In genomic region chr1:12296623-12297022, GRCh38 we compare ENCODE assay signal across 9 cellular contexts.
DNase-seq lines count a peak whose midpoint lies in the region; ATAC-seq and TF ChIP-seq lines count a peak whose summit lies in the region.
"Had no signal": no experiment of that assay in that cellular context is flagged by ENCODE, and none has a peak within 500 bp of the region (broad histone marks: within the 10 kb centered on the region; RNA-seq: fewer than 3 reads in every experiment).

No MANE protein-coding gene starts in this region.

- no peaks in the 10 kb centered on the region for H3K27me3 Mint-ChIP-seq in activated naive CD8-positive, alpha-beta T cell treated with anti-CD3 and anti-CD28 coated beads, Interleukin-2, amount 50 U/mL, for 24 hours

- peaks cover 0 to 90% of the 10 kb centered on the region in 2 donors for H3K36me3 ChIP-seq in left lung
- peaks cover 64% of the 10 kb centered on the region for H3K36me3 ChIP-seq in right atrium auricular region

- intact Hi-C loops in left lung (cut with DNase I): no loop called here
- intact Hi-C loops in left cardiac atrium (cut with DNase I): no loop called here

- DNase-seq in activated naive CD8-positive, alpha-beta T cell treated with anti-CD3 and anti-CD28 coated beads, Interleukin-2, amount 50 U/mL, for 24 hours: no peak
- DNase-seq in non-pigmented ciliary epithelial cell (ENCODE audit: low read depth) (peak; percentile 83), left lung (no peak), left cardiac atrium (no peak), right atrium auricular region (ENCODE audit: low spot score) (no peak)
- DNase-seq: NCI-H1694 treated with DMSO at 0.1 percent for 48 hours had no signal

- no peak for TF ChIP-seq CTCF in left lung (IDR thresholded peaks at IDR 0.05)
- no peak for TF ChIP-seq CTCF in right atrium auricular region (IDR thresholded peaks at IDR 0.05)

- ATAC-seq in GM18517 (IDR thresholded peaks at IDR 0.05; ENCODE audit: unreplicated experiment) (peak; percentile 60), HG03135 (IDR thresholded peaks at IDR 0.05; ENCODE audit: unreplicated experiment) (peak; percentile 52), GM18520 (IDR thresholded peaks at IDR 0.05; ENCODE audit: unreplicated experiment) (no peak), left lung (no peak), left cardiac atrium (no peak)
- peak; percentile 93 for ATAC-seq in activated naive CD8-positive, alpha-beta T cell treated with anti-CD3 and anti-CD28 coated beads, Interleukin-2, amount 50 U/mL, for 24 hours

- peaks cover 0 to 5% of the 10 kb centered on the region in 2 donors for H3K4me1 ChIP-seq in left lung
- peaks cover 0 to 13% of the 10 kb centered on the region in 2 donors for H3K4me1 ChIP-seq in right atrium auricular region

- no peaks in the 10 kb centered on the region for H3K9me3 Mint-ChIP-seq in activated naive CD8-positive, alpha-beta T cell treated with anti-CD3 and anti-CD28 coated beads, Interleukin-2, amount 50 U/mL, for 24 hours

- H3K4me3 ChIP-seq in left lung (no peak overlapping the region), right atrium auricular region (no peak overlapping the region)

- H3K27ac Mint-ChIP-seq in activated naive CD8-positive, alpha-beta T cell treated with anti-CD3 and anti-CD28 coated beads, Interleukin-2, amount 50 U/mL, for 24 hours: peak overlapping the region; percentile 61

- H3K36me3 Mint-ChIP-seq in activated naive CD8-positive, alpha-beta T cell treated with anti-CD3 and anti-CD28 coated beads, Interleukin-2, amount 50 U/mL, for 24 hours (ENCODE audit: low read depth): peaks cover 38% of the 10 kb centered on the region

- H3K4me3 Mint-ChIP-seq in activated naive CD8-positive, alpha-beta T cell treated with anti-CD3 and anti-CD28 coated beads, Interleukin-2, amount 50 U/mL, for 24 hours: peak overlapping the region; percentile 10

- H3K9me3 ChIP-seq in left lung (no peaks in the 10 kb centered on the region), right atrium auricular region (no peaks in the 10 kb centered on the region)

- no peaks in the 10 kb centered on the region for H3K27me3 ChIP-seq in left lung
- H3K27me3 ChIP-seq in right atrium auricular region: no peaks in the 10 kb centered on the region

- no peak overlapping the region for H3K27ac ChIP-seq in left lung
- no peak overlapping the region for H3K27ac ChIP-seq in right atrium auricular region

- peaks cover 39% of the 10 kb centered on the region for H3K4me1 Mint-ChIP-seq in activated naive CD8-positive, alpha-beta T cell treated with anti-CD3 and anti-CD28 coated beads, Interleukin-2, amount 50 U/mL, for 24 hours

Comparison
In these comparisons a context has a peak if more than half of its experiments do, and no peak if none do; other contexts are left out.
1. ATAC-seq: peak in GM18517 (single experiment), HG03135 (single experiment) and activated naive CD8-positive, alpha-beta T cell treated with anti-CD3 and anti-CD28 coated beads, Interleukin-2, amount 50 U/mL, for 24 hours (single experiment); none in GM18520 (single experiment), left lung (single experiment) and left cardiac atrium (0 of 2).